15 cellular contexts compared by ENCODE assay signal in the genomic region with DNA sequence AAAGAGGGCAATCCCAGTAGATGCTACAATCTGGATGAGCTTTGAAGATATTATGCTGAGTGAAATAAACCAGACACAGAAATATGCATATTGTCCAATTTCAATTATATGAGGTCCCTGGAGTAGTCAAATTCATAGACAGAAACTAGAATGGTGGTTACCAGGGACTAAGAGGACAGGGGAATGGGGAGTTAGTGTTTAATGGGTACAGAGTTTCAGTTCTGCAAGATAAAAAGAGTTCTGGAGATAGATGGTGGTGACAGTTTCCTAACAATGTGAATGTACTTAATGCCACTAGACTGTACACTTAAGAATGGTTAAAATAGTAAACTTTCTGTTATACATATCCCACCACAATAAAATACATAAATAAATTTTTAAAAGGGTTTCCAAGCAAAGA.
DNase-seq lines count a peak whose midpoint lies in the region; ATAC-seq lines count a peak whose summit lies in the region.
"Had no signal": no experiment of that assay in that cellular context is flagged by ENCODE, and none has a peak within 500 bp of the region (broad histone marks: within the 10 kb centered on the region; RNA-seq: fewer than 3 reads in every experiment).

No MANE protein-coding gene starts in this region.

- H3K27me3 ChIP-seq in naive thymus-derived CD4-positive, alpha-beta T cell (ENCODE audit: control insufficient read depth in 2 of 2, insufficient read depth in 2 of 2, low read length in 2 of 2): no peaks in the 10 kb centered on the region
- H3K27me3 ChIP-seq in GM23248 (replicated peaks; ENCODE audit: insufficient read depth): no peaks in the 10 kb centered on the region

- H3K4me2 ChIP-seq in GM23248 (ENCODE audit: unreplicated experiment): no peak overlapping the region

- no peaks in the 10 kb centered on the region for H3K79me2 ChIP-seq in GM23248 (ENCODE audit: insufficient read depth)

- no peaks in the 10 kb centered on the region for H3K9me3 ChIP-seq in naive thymus-derived CD4-positive, alpha-beta T cell (ENCODE audit: control insufficient read depth in 2 of 3, low read length in 3 of 3)
- no peaks in the 10 kb centered on the region for H3K9me3 ChIP-seq in GM23248 (ENCODE audit: low read depth)

- H3K4me1 Mint-ChIP-seq in naive thymus-derived CD4-positive, alpha-beta T cell: peaks cover 6 to 26% (median 16%) of the 10 kb centered on the region in 7 donors

- ATAC-seq in GM18511 (IDR thresholded peaks at IDR 0.05; ENCODE audit: unreplicated experiment) (peak; percentile 75), GM21526 (IDR thresholded peaks at IDR 0.05; ENCODE audit: low FRiP score, unreplicated experiment) (peak; percentile 43), HG03432 (IDR thresholded peaks at IDR 0.05; ENCODE audit: unreplicated experiment) (peak; percentile 74)
- ATAC-seq in naive thymus-derived CD4-positive, alpha-beta T cell: no peak
- ATAC-seq: esophagus mucosa had no signal

- H3K9me3 Mint-ChIP-seq in naive thymus-derived CD4-positive, alpha-beta T cell: no peaks in the 10 kb centered on the region
- H3K9me3 Mint-ChIP-seq: activated CD4-positive, alpha-beta T cell treated with anti-CD3 and anti-CD28 coated beads, Interleukin-2, amount 10 ng/mL, durations not matched to agents 7 days and 5 days; activated naive CD4-positive, alpha-beta T cell treated with anti-CD3 and anti-CD28 coated beads for 36 hours had no signal

- H3K9me2 ChIP-seq in GM23248 (ENCODE audit: insufficient read depth): no peaks in the 10 kb centered on the region

- H3K27me3 Mint-ChIP-seq in naive thymus-derived CD4-positive, alpha-beta T cell: no peaks in the 10 kb centered on the region
- H3K27me3 Mint-ChIP-seq: activated CD4-positive, alpha-beta T cell treated with anti-CD3 and anti-CD28 coated beads, Interleukin-2, amount 10 ng/mL, durations not matched to agents 7 days and 5 days had no signal

- CTCF ChIA-PET in naive thymus-derived CD4-positive, alpha-beta T cell (lab: Charles Lee): no interaction called here

- H3K4me3 Mint-ChIP-seq in naive thymus-derived CD4-positive, alpha-beta T cell: no peak overlapping the region
- H3K4me3 Mint-ChIP-seq: activated CD4-positive, alpha-beta T cell treated with anti-CD3 and anti-CD28 coated beads, Interleukin-2, amount 10 ng/mL, durations not matched to agents 7 days and 5 days; activated naive CD4-positive, alpha-beta T cell treated with anti-CD3 and anti-CD28 coated beads for 36 hours had no signal

- H3K9ac ChIP-seq in GM23248: no peak overlapping the region

- POLR2A ChIA-PET in naive thymus-derived CD4-positive, alpha-beta T cell (lab: Charles Lee): no interaction called here

- no peaks in the 10 kb centered on the region for H3F3A ChIP-seq in GM23248 (ENCODE audit: insufficient read depth)

- peak overlapping the region in 7 of 9 donors; percentile 1 to 82 (median 18) for H3K27ac Mint-ChIP-seq in naive thymus-derived CD4-positive, alpha-beta T cell
- H3K27ac Mint-ChIP-seq: activated CD4-positive, alpha-beta T cell treated with anti-CD3 and anti-CD28 coated beads, Interleukin-2, amount 10 ng/mL, durations not matched to agents 7 days and 5 days; activated naive CD4-positive, alpha-beta T cell treated with anti-CD3 and anti-CD28 coated beads for 36 hours had no signal

- no peak overlapping the region for H3K27ac ChIP-seq in naive thymus-derived CD4-positive, alpha-beta T cell (ENCODE audit: low read depth, low read length)
- H3K27ac ChIP-seq in GM23248: no peak overlapping the region

- in situ Hi-C loops in GM23248 (cut with MboI): no loop called here

- H3K4me3 ChIP-seq in naive thymus-derived CD4-positive, alpha-beta T cell (ENCODE audit: low read length): no peak overlapping the region
- H3K4me3 ChIP-seq in GM23248: no peak overlapping the region

- peaks cover 0 to 39% (median 9%) of the 10 kb centered on the region in 5 donors for H3K36me3 Mint-ChIP-seq in naive thymus-derived CD4-positive, alpha-beta T cell

- H3K36me3 ChIP-seq in naive thymus-derived CD4-positive, alpha-beta T cell (ENCODE audit: control insufficient read depth in 2 of 3, insufficient read depth in 3 of 3, low read length in 3 of 3): peaks cover 0 to 64% (median 6%) of the 10 kb centered on the region in 3 experiments
- no peaks in the 10 kb centered on the region for H3K36me3 ChIP-seq in GM23248 (ENCODE audit: low read depth)

- DNase-seq in naive thymus-derived CD4-positive, alpha-beta T cell: no peak
- DNase-seq in kidney glomerular epithelial cell (lab: John Stamatoyannopoulos, UW): no peak
- DNase-seq in hypothalamus (lab: John Stamatoyannopoulos, UW): no peak
- no peak for DNase-seq in GM23248
- no peak for DNase-seq in GF-D8 (lab: John Stamatoyannopoulos, UW)
- DNase-seq: activated CD4-positive, alpha-beta T cell treated with anti-CD3 and anti-CD28 coated beads, Interleukin-2, amount 10 ng/mL, durations not matched to agents 7 days and 5 days; activated naive CD4-positive, alpha-beta T cell treated with anti-CD3 and anti-CD28 coated beads for 36 hours; EL; NCI-H1417 treated with DMSO at 0.1 percent for 48 hours; NK-92 treated with Interleukin-12 subunit alpha and Interleukin-12 subunit beta, amount 100 ng/mL, for 24 hours; small intestine had no signal

- no peak overlapping the region for H2AFZ ChIP-seq in GM23248

- no peaks in the 10 kb centered on the region for H4K20me1 ChIP-seq in GM23248 (ENCODE audit: insufficient read depth)

- H3K4me1 ChIP-seq in naive thymus-derived CD4-positive, alpha-beta T cell (ENCODE audit: control insufficient read depth in 2 of 2, insufficient read depth in 2 of 2, low read length in 2 of 2): no peaks in the 10 kb centered on the region
- H3K4me1 ChIP-seq in GM23248 (ENCODE audit: insufficient read depth): no peaks in the 10 kb centered on the region

- intact Hi-C loops in naive thymus-derived CD4-positive, alpha-beta T cell (cut with micrococcal nuclease): no loop called here
